33 cellular contexts compared by ENCODE assay signal in genomic region chr6:70183512-70183911, GRCh38.
"Had no signal": no experiment of that assay in that cellular context is flagged by ENCODE, and none has a peak within 500 bp of the region (broad histone marks: within the 10 kb centered on the region; RNA-seq: fewer than 3 reads in every experiment).

No MANE protein-coding gene starts in this region.

- H3K36me3 ChIP-seq: adrenal gland, esophagus muscularis mucosa, gastrocnemius medialis, heart left ventricle, WERI-Rb-1 had no signal

- H3K4me3 Mint-ChIP-seq: activated B cell treated with CpG ODN at 0.5 μM for 24 hours; activated CD8-positive, alpha-beta T cell treated with anti-CD3 and anti-CD28 coated beads for 36 hours; activated naive CD4-positive, alpha-beta T cell treated with anti-CD3 and anti-CD28 coated beads for 36 hours; activated naive CD4-positive, alpha-beta T cell treated with anti-CD3 and anti-CD28 coated beads, Interleukin-2, amount 50 U/mL, for 24 hours; activated naive CD8-positive, alpha-beta T cell treated with anti-CD3 and anti-CD28 coated beads for 36 hours; activated naive CD8-positive, alpha-beta T cell treated with anti-CD3 and anti-CD28 coated beads, Interleukin-2, amount 50 U/mL, for 24 hours; activated T-cell treated with anti-CD3 and anti-CD28 coated beads, Interleukin-2, amount 50 U/mL, for 4 hours; activated T-helper 17 cell treated with anti-CD3 and anti-CD28 coated beads, Interleukin-2, amount 50 U/mL, for 72 hours; effector memory CD8-positive, alpha-beta T cell; T-helper 17 cell; T-helper 2 cell treated with Interferon-gamma antibody and Interleukin-4, amounts not matched to agents 5 μg/mL and 100 μg/mL, for 36 hours had no signal

- ATAC-seq: activated CD4-positive, CD25-positive, alpha-beta regulatory T cell treated with anti-CD3 and anti-CD28 coated beads, Interleukin-2, amount 50 U/mL, for 24 hours; activated CD8-positive, alpha-beta T cell treated with anti-CD3 and anti-CD28 coated beads for 36 hours; activated naive CD8-positive, alpha-beta T cell treated with anti-CD3 and anti-CD28 coated beads, Interleukin-2, amount 50 U/mL, for 24 hours; activated T-cell treated with anti-CD3 and anti-CD28 coated beads, Interleukin-2, amount 50 U/mL, for 4 hours; activated T-helper 17 cell treated with anti-CD3 and anti-CD28 coated beads, Interleukin-2, amount 50 U/mL, for 72 hours; body of pancreas; effector memory CD8-positive, alpha-beta T cell; foreskin keratinocyte; gastrocnemius medialis; heart left ventricle; T-helper 17 cell had no signal

- H3K27me3 Mint-ChIP-seq: activated B cell treated with CpG ODN at 0.5 μM for 24 hours; activated CD8-positive, alpha-beta T cell treated with anti-CD3 and anti-CD28 coated beads for 36 hours; activated naive CD4-positive, alpha-beta T cell treated with anti-CD3 and anti-CD28 coated beads, Interleukin-2, amount 50 U/mL, for 24 hours; activated naive CD8-positive, alpha-beta T cell treated with anti-CD3 and anti-CD28 coated beads for 36 hours; activated naive CD8-positive, alpha-beta T cell treated with anti-CD3 and anti-CD28 coated beads, Interleukin-2, amount 50 U/mL, for 24 hours; activated T-helper 17 cell treated with anti-CD3 and anti-CD28 coated beads, Interleukin-2, amount 50 U/mL, for 72 hours; effector memory CD8-positive, alpha-beta T cell; T-helper 17 cell had no signal

- DNase-seq: activated B cell treated with CpG ODN at 0.5 μM for 24 hours; activated CD4-positive, alpha-beta T cell treated with anti-CD3 and anti-CD28 coated beads for 48 hours; activated CD4-positive, alpha-beta T cell treated with anti-CD3 and anti-CD28 coated beads, Interleukin-2, amount 50 U/mL, for 1 hour; activated CD4-positive, alpha-beta T cell treated with anti-CD3 and anti-CD28 coated beads, Interleukin-2, amount 50 U/mL, for 48 hours; activated CD8-positive, alpha-beta memory T cell treated with anti-CD3 and anti-CD28 coated beads for 24 hours; activated CD8-positive, alpha-beta T cell treated with anti-CD3 and anti-CD28 coated beads for 36 hours; activated effector memory CD4-positive, alpha-beta T cell treated with Interleukin-2 at 50 U/mL for 16 hours; activated gamma-delta T cell treated with Interleukin-2 at 50 U/mL for 16 hours; activated naive CD4-positive, alpha-beta T cell treated with anti-CD3 and anti-CD28 coated beads for 36 hours; activated naive CD8-positive, alpha-beta T cell treated with anti-CD3 and anti-CD28 coated beads for 36 hours; activated naive CD8-positive, alpha-beta T cell treated with anti-CD3 and anti-CD28 coated beads, Interleukin-2, amount 50 U/mL, for 24 hours; activated T-cell treated with anti-CD3 and anti-CD28 coated beads, Interleukin-2, amount 50 U/mL, for 4 hours; adrenal gland; amygdala; aorta; body of pancreas; cortex of kidney; dermis blood vessel endothelial cell; effector CD4-positive, alpha-beta T cell; effector memory CD8-positive, alpha-beta T cell; erythroblast; foreskin keratinocyte; gastrocnemius medialis; glutamatergic neuron; heart left ventricle; T-helper 17 cell; T1000; WERI-Rb-1 had no signal

- H3K27me3 ChIP-seq: adrenal gland, body of pancreas, esophagus muscularis mucosa, gastrocnemius medialis, heart left ventricle had no signal

- H3K4me3 ChIP-seq: adrenal gland, body of pancreas, esophagus muscularis mucosa, gastrocnemius medialis, heart left ventricle had no signal

- H3K9me3 Mint-ChIP-seq: activated B cell treated with CpG ODN at 0.5 μM for 24 hours; activated CD8-positive, alpha-beta T cell treated with anti-CD3 and anti-CD28 coated beads for 36 hours; activated naive CD4-positive, alpha-beta T cell treated with anti-CD3 and anti-CD28 coated beads for 36 hours; activated naive CD4-positive, alpha-beta T cell treated with anti-CD3 and anti-CD28 coated beads, Interleukin-2, amount 50 U/mL, for 24 hours; activated naive CD8-positive, alpha-beta T cell treated with anti-CD3 and anti-CD28 coated beads for 36 hours; activated naive CD8-positive, alpha-beta T cell treated with anti-CD3 and anti-CD28 coated beads, Interleukin-2, amount 50 U/mL, for 24 hours; activated T-cell treated with anti-CD3 and anti-CD28 coated beads, Interleukin-2, amount 50 U/mL, for 4 hours; activated T-helper 17 cell treated with anti-CD3 and anti-CD28 coated beads, Interleukin-2, amount 50 U/mL, for 72 hours; effector memory CD8-positive, alpha-beta T cell; T-helper 2 cell treated with Interferon-gamma antibody and Interleukin-4, amounts not matched to agents 5 μg/mL and 100 μg/mL, for 36 hours had no signal

- H3K4me1 Mint-ChIP-seq: activated B cell treated with CpG ODN at 0.5 μM for 24 hours; activated naive CD4-positive, alpha-beta T cell treated with anti-CD3 and anti-CD28 coated beads, Interleukin-2, amount 50 U/mL, for 24 hours; activated naive CD8-positive, alpha-beta T cell treated with anti-CD3 and anti-CD28 coated beads for 36 hours; activated T-helper 17 cell treated with anti-CD3 and anti-CD28 coated beads, Interleukin-2, amount 50 U/mL, for 72 hours; T-helper 17 cell had no signal

- H3K9me3 ChIP-seq: adrenal gland, body of pancreas, gastrocnemius medialis, heart left ventricle had no signal

- H3K36me3 Mint-ChIP-seq: activated naive CD4-positive, alpha-beta T cell treated with anti-CD3 and anti-CD28 coated beads, Interleukin-2, amount 50 U/mL, for 24 hours; activated naive CD8-positive, alpha-beta T cell treated with anti-CD3 and anti-CD28 coated beads for 36 hours had no signal

- H3K27ac ChIP-seq: adrenal gland, body of pancreas, esophagus muscularis mucosa, foreskin keratinocyte, gastrocnemius medialis, heart left ventricle, WERI-Rb-1 had no signal

- H3K27ac Mint-ChIP-seq: activated B cell treated with CpG ODN at 0.5 μM for 24 hours; activated CD8-positive, alpha-beta T cell treated with anti-CD3 and anti-CD28 coated beads for 36 hours; activated naive CD4-positive, alpha-beta T cell treated with anti-CD3 and anti-CD28 coated beads for 36 hours; activated naive CD4-positive, alpha-beta T cell treated with anti-CD3 and anti-CD28 coated beads, Interleukin-2, amount 50 U/mL, for 24 hours; activated naive CD8-positive, alpha-beta T cell treated with anti-CD3 and anti-CD28 coated beads for 36 hours; activated naive CD8-positive, alpha-beta T cell treated with anti-CD3 and anti-CD28 coated beads, Interleukin-2, amount 50 U/mL, for 24 hours; activated T-helper 17 cell treated with anti-CD3 and anti-CD28 coated beads, Interleukin-2, amount 50 U/mL, for 72 hours; effector memory CD8-positive, alpha-beta T cell; T-helper 17 cell; T-helper 2 cell treated with Interferon-gamma antibody and Interleukin-4, amounts not matched to agents 5 μg/mL and 100 μg/mL, for 36 hours had no signal
